In the genomic region with DNA sequence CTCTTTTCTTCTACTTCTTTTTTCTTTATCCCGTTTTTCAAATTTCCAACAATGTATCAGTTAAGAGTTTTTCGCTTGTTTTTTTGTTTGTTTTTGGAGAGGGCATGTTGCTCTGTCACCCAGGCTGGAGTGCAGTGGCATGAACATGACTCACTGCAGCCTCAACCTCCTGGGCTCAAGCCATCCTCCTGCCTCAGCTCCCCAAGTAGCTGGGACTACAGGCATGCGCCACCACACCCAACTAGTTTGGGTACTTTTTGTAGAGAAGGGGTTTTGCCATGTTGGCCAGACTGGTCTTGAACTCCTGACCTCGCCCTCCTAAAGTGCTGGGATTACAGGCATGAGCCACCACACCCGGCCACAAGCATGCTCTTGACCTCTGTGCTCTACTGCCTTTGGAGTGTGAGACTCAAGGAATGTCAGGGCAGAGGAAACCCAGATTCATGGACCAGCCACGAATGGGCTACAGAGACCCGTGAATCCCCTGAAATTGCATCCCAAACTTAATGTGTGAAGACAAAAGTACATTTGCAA, we compare ENCODE assay signal across 20 cellular contexts.
DNase-seq lines count a peak whose midpoint lies in the region; ATAC-seq and TF ChIP-seq lines count a peak whose summit lies in the region.
"Had no signal": no experiment of that assay in that cellular context is flagged by ENCODE, and none has a peak within 500 bp of the region (broad histone marks: within the 10 kb centered on the region; RNA-seq: fewer than 3 reads in every experiment).

No MANE protein-coding gene starts in this region.

- intact Hi-C loops in A673 (cut with micrococcal nuclease; ENCODE audit: unreplicated experiment) (no loop called here), adrenal gland (cut with DNase I) (no loop called here), sigmoid colon (cut with DNase I) (no loop called here)
- intact Hi-C loops in naive thymus-derived CD4-positive, alpha-beta T cell (cut with micrococcal nuclease) = no loop called here

- H3K36me3 Mint-ChIP-seq in naive thymus-derived CD4-positive, alpha-beta T cell = no peaks in the 10 kb centered on the region

- H3K4me3 ChIP-seq in A673 (ENCODE audit: low read depth, low read length, poor library complexity, severe bottlenecking) (no peak overlapping the region), adrenal gland (no peak overlapping the region), sigmoid colon (no peak overlapping the region)
- no peak overlapping the region for H3K4me3 ChIP-seq in naive thymus-derived CD4-positive, alpha-beta T cell (ENCODE audit: low read length)
- H3K4me3 ChIP-seq: BLaER1 treated with 17β-estradiol and CSF1 and Interleukin-3, amounts not matched to agents 10 nM and 100 nM had no signal

- H3K9me3 ChIP-seq in A673 (ENCODE audit: low read depth, low read length, poor library complexity, severe bottlenecking) (no peaks in the 10 kb centered on the region), adrenal gland (replicated peaks in 1 of 3) (no peaks in the 10 kb centered on the region), sigmoid colon (no peaks in the 10 kb centered on the region)
- H3K9me3 ChIP-seq in naive thymus-derived CD4-positive, alpha-beta T cell (ENCODE audit: control insufficient read depth in 2 of 3, low read length in 3 of 3) = no peaks in the 10 kb centered on the region
- H3K9me3 ChIP-seq: BLaER1 treated with 17β-estradiol and CSF1 and Interleukin-3, amounts not matched to agents 10 nM and 100 nM; SK-N-SH had no signal

- no peak for DNase-seq in A673 (ENCODE audit: low spot score)
- peak; percentile 44 for DNase-seq in LHCN-M2 (ENCODE audit: low read depth)
- peak in 4 of 7 donors; percentile 42 to 55 (median 48) for DNase-seq in adrenal gland
- DNase-seq in sigmoid colon = no peak
- DNase-seq in activated CD4-positive, alpha-beta T cell treated with anti-CD3 and anti-CD28 coated beads, Interleukin-2, amount 50 U/mL, for 1 hour = no peak
- no peak for DNase-seq in NCI-H1105 treated with DMSO at 0.1 percent for 48 hours (lab: John Stamatoyannopoulos, UW)
- no peak for DNase-seq in naive thymus-derived CD4-positive, alpha-beta T cell
- DNase-seq: 8988T, DND-41, GDM1, NCI-H1105, NCI-H1694 treated with DMSO at 0.1 percent for 48 hours, NCI-H2107, NCI-H345, NCI-H526 treated with DMSO at 0.1 percent for 48 hours, SK-N-SH, T-helper 1 cell had no signal

- H3K27me3 ChIP-seq in A673 (replicated peaks; ENCODE audit: insufficient read depth, low read depth, low read length, poor library complexity) = no peaks in the 10 kb centered on the region
- H3K27me3 ChIP-seq in adrenal gland = no peaks in the 10 kb centered on the region
- no peaks in the 10 kb centered on the region for H3K27me3 ChIP-seq in sigmoid colon
- no peaks in the 10 kb centered on the region for H3K27me3 ChIP-seq in naive thymus-derived CD4-positive, alpha-beta T cell (ENCODE audit: control insufficient read depth in 2 of 2, insufficient read depth in 2 of 2, low read length in 2 of 2)
- H3K27me3 ChIP-seq: BLaER1 treated with 17β-estradiol and CSF1 and Interleukin-3, amounts not matched to agents 10 nM and 100 nM had no signal

- peaks cover 0 to 5% (median 0%) of the 10 kb centered on the region in 11 donors for H3K9me3 Mint-ChIP-seq in naive thymus-derived CD4-positive, alpha-beta T cell

- peak overlapping the region; percentile 21 for H3K27ac ChIP-seq in A673 (ENCODE audit: low read depth, low read length, poor library complexity, severe bottlenecking)
- H3K27ac ChIP-seq in adrenal gland = peak overlapping the region in 3 of 5 donors; percentile 49 to 80 (median 71)
- peak overlapping the region in 3 of 4 donors; percentile 36 to 79 (median 37) for H3K27ac ChIP-seq in sigmoid colon
- H3K27ac ChIP-seq in naive thymus-derived CD4-positive, alpha-beta T cell (ENCODE audit: low read depth, low read length) = no peak overlapping the region
- H3K27ac ChIP-seq: BLaER1 treated with 17β-estradiol and CSF1 and Interleukin-3, amounts not matched to agents 10 nM and 100 nM had no signal

- no peak overlapping the region for H3K4me3 Mint-ChIP-seq in naive thymus-derived CD4-positive, alpha-beta T cell

- H3K36me3 ChIP-seq in A673 (ENCODE audit: insufficient read depth, low read length, poor library complexity, severe bottlenecking) (peaks cover under 1% of the 10 kb centered on the region), adrenal gland (replicated peaks in 1 of 2) (no peaks in the 10 kb centered on the region), sigmoid colon (no peaks in the 10 kb centered on the region)
- no peaks in the 10 kb centered on the region for H3K36me3 ChIP-seq in naive thymus-derived CD4-positive, alpha-beta T cell (ENCODE audit: control insufficient read depth in 2 of 3, insufficient read depth in 3 of 3, low read length in 3 of 3)
- H3K36me3 ChIP-seq: BLaER1 treated with 17β-estradiol and CSF1 and Interleukin-3, amounts not matched to agents 10 nM and 100 nM had no signal

- no peak for TF ChIP-seq EP300 in sigmoid colon (IDR thresholded peaks at IDR 0.05)

- ATAC-seq in HG03095 (IDR thresholded peaks at IDR 0.05; ENCODE audit: unreplicated experiment) = no peak
- ATAC-seq in naive thymus-derived CD4-positive, alpha-beta T cell = no peak
- ATAC-seq: HepG2 had no signal

- POLR2A ChIA-PET in A673 (lab: Charles Lee; ENCODE audit: low non-redundant PET) = no interaction called here
- POLR2A ChIA-PET in naive thymus-derived CD4-positive, alpha-beta T cell (lab: Charles Lee) = no interaction called here

- no peak overlapping the region for H3K27ac Mint-ChIP-seq in naive thymus-derived CD4-positive, alpha-beta T cell

- H3K27me3 Mint-ChIP-seq in naive thymus-derived CD4-positive, alpha-beta T cell = peaks cover 0 to 8% (median 0%) of the 10 kb centered on the region in 5 donors

- CTCF ChIA-PET in A673 (lab: Charles Lee) = no interaction called here
- CTCF ChIA-PET in naive thymus-derived CD4-positive, alpha-beta T cell (lab: Charles Lee) = no interaction called here

- TF ChIP-seq POLR2A in adrenal gland (IDR thresholded peaks at IDR 0.05) (no peak), sigmoid colon (IDR thresholded peaks at IDR 0.05) (no peak)

- no peaks in the 10 kb centered on the region for H3K4me1 Mint-ChIP-seq in naive thymus-derived CD4-positive, alpha-beta T cell

- TF ChIP-seq CTCF in A673 (conservative IDR thresholded peaks at IDR 0.05; ENCODE audit: low read depth, low read length) (no peak), adrenal gland (IDR thresholded peaks at IDR 0.05) (no peak), sigmoid colon (IDR thresholded peaks at IDR 0.05) (no peak)

- BruUV-seq in A673 (replicated peaks; lab: Mats Ljungman, UMichigan) = no TSS peak

- 73 to 85% (median 82%) methylated on average over 7 of the region's 7 CpGs for WGBS in adrenal gland, 4 donors
- 85 to 89% methylated on average over 7 of the region's 7 CpGs for WGBS in sigmoid colon, 2 donors

- H3K4me1 ChIP-seq in A673 (ENCODE audit: insufficient read depth, low read length, poor library complexity, severe bottlenecking) (peaks cover 13% of the 10 kb centered on the region), adrenal gland (replicated peaks in 1 of 2) (peaks cover 8 to 16% of the 10 kb centered on the region in 2 donors), sigmoid colon (peaks cover 0 to 33% (median 19%) of the 10 kb centered on the region in 4 donors)
- no peaks in the 10 kb centered on the region for H3K4me1 ChIP-seq in naive thymus-derived CD4-positive, alpha-beta T cell (ENCODE audit: control insufficient read depth in 2 of 2, insufficient read depth in 2 of 2, low read length in 2 of 2)
- H3K4me1 ChIP-seq: BLaER1 treated with 17β-estradiol and CSF1 and Interleukin-3, amounts not matched to agents 10 nM and 100 nM had no signal

Comparison
In these comparisons a context has a peak if more than half of its experiments do, and no peak if none do; other contexts are left out.
1. DNase-seq: peak in LHCN-M2 (single experiment) and adrenal gland (4 of 7); none in A673 (single experiment), sigmoid colon (single experiment), activated CD4-positive, alpha-beta T cell treated with anti-CD3 and anti-CD28 coated beads, Interleukin-2, amount 50 U/mL, for 1 hour (single experiment), NCI-H1105 treated with DMSO at 0.1 percent for 48 hours (single experiment) and naive thymus-derived CD4-positive, alpha-beta T cell (0 of 9).